1 cellular context compared by ENCODE assay signal in the genomic region with DNA sequence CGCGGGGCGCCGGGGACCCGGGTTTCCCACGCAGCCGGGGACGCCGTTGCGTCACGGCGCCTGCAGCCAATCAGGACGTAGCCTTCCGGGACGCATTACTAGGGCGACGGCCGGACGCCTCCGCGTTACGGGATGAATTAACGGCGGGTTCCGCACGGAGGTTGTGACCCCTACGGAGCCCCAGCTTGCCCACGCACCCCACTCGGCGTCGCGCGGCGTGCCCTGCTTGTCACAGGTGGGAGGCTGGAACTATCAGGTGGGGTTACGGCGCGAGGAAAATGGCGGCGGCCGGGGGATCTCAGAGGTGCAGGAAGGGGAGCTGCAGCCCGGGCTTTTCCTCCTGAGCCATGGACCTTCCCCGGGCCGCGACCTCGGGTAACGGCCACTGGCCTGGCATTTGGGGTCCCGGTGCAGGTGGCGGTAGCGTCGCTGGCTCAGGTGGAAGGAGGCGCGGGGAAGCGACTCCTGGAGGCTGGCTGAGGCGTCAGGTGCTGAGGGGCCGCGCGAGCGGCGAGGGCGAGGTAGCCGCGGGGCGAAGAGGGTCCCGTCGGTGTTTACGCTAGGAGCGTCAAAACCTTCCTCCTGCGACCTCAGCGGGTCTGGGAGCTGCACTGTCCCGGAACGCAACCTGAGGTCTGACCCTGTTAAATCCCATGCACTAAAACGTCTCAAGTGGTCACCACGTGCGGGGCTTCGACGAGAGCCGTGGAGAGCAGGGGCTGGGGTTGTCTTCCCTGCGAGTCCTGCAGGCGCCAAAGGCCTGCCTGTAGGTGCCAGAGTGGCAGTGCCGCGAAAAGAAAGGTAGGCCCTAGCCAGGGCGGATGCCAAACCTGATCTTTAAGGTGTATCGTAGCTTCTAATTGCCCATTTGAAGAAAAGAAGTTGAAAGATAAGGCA.
TF ChIP-seq lines count a peak whose summit lies in the region.

A gene (plus strand): TSS at position 98 of the 897 bp plus-strand sequence. CDS start 78,345 bp downstream, outside the sequence.

TF ChIP-seq in HepG2, 621 proteins besides CTCF, POLR2A, EP300 and RAD21 (continued from another document and continues in another):
- TF ChIP-seq, protein P1, sequence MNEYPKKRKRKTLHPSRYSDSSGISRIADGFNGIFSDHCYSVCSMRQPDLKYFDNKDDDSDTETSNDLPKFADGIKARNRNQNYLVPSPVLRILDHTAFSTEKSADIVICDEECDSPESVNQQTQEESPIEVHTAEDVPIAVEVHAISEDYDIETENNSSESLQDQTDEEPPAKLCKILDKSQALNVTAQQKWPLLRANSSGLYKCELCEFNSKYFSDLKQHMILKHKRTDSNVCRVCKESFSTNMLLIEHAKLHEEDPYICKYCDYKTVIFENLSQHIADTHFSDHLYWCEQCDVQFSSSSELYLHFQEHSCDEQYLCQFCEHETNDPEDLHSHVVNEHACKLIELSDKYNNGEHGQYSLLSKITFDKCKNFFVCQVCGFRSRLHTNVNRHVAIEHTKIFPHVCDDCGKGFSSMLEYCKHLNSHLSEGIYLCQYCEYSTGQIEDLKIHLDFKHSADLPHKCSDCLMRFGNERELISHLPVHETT (CRISPR knock-in tag; conservative IDR thresholded peaks at IDR 0.05): peak; percentile 60; the same call in 1 of the 2 replicates
- TF ChIP-seq GTF2F1 (IDR thresholded peaks at IDR 0.05; ENCODE audit: low read length): 0 out of 2 replicates have a peak, but pooled peaks have one; percentile 49
- TF ChIP-seq MTF2 (CRISPR knock-in tag; IDR thresholded peaks at IDR 0.05; ENCODE audit: borderline replicate concordance): peak; percentile 22; the same call in 1 of the 2 replicates
- TF ChIP-seq, protein P2, sequence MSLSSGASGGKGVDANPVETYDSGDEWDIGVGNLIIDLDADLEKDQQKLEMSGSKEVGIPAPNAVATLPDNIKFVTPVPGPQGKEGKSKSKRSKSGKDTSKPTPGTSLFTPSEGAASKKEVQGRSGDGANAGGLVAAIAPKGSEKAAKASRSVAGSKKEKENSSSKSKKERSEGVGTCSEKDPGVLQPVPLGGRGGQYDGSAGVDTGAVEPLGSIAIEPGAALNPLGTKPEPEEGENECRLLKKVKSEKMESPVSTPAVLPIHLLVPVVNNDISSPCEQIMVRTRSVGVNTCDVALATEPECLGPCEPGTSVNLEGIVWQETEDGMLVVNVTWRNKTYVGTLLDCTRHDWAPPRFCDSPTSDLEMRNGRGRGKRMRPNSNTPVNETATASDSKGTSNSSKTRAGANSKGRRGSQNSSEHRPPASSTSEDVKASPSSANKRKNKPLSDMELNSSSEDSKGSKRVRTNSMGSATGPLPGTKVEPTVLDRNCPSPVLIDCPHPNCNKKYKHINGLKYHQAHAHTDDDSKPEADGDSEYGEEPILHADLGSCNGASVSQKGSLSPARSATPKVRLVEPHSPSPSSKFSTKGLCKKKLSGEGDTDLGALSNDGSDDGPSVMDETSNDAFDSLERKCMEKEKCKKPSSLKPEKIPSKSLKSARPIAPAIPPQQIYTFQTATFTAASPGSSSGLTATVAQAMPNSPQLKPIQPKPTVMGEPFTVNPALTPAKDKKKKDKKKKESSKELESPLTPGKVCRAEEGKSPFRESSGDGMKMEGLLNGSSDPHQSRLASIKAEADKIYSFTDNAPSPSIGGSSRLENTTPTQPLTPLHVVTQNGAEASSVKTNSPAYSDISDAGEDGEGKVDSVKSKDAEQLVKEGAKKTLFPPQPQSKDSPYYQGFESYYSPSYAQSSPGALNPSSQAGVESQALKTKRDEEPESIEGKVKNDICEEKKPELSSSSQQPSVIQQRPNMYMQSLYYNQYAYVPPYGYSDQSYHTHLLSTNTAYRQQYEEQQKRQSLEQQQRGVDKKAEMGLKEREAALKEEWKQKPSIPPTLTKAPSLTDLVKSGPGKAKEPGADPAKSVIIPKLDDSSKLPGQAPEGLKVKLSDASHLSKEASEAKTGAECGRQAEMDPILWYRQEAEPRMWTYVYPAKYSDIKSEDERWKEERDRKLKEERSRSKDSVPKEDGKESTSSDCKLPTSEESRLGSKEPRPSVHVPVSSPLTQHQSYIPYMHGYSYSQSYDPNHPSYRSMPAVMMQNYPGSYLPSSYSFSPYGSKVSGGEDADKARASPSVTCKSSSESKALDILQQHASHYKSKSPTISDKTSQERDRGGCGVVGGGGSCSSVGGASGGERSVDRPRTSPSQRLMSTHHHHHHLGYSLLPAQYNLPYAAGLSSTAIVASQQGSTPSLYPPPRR (CRISPR knock-in tag; IDR thresholded peaks at IDR 0.05; ENCODE audit: borderline replicate concordance): peak; percentile 54; the same call in 1 of the 2 replicates
- TF ChIP-seq, protein P3, sequence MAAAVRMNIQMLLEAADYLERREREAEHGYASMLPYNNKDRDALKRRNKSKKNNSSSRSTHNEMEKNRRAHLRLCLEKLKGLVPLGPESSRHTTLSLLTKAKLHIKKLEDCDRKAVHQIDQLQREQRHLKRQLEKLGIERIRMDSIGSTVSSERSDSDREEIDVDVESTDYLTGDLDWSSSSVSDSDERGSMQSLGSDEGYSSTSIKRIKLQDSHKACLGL (CRISPR knock-in tag; IDR thresholded peaks at IDR 0.05): peak; percentile 98
- peak; percentile 45 for TF ChIP-seq RXRB (CRISPR knock-in tag; IDR thresholded peaks at IDR 0.05; ENCODE audit: borderline replicate concordance)
- TF ChIP-seq, protein P4, sequence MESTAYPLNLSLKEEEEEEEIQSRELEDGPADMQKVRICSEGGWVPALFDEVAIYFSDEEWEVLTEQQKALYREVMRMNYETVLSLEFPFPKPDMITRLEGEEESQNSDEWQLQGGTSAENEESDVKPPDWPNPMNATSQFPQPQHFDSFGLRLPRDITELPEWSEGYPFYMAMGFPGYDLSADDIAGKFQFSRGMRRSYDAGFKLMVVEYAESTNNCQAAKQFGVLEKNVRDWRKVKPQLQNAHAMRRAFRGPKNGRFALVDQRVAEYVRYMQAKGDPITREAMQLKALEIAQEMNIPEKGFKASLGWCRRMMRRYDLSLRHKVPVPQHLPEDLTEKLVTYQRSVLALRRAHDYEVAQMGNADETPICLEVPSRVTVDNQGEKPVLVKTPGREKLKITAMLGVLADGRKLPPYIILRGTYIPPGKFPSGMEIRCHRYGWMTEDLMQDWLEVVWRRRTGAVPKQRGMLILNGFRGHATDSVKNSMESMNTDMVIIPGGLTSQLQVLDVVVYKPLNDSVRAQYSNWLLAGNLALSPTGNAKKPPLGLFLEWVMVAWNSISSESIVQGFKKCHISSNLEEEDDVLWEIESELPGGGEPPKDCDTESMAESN (CRISPR knock-in tag; conservative IDR thresholded peaks at IDR 0.05): peak; percentile 83
- no peak for TF ChIP-seq MAFF (IDR thresholded peaks at IDR 0.05; ENCODE audit: low read depth, low read length)
- TF ChIP-seq HOXA9 (CRISPR knock-in tag; IDR thresholded peaks at IDR 0.05; ENCODE audit: borderline replicate concordance): no peak; the same call in 1 of the 2 replicates
- TF ChIP-seq, protein P5, sequence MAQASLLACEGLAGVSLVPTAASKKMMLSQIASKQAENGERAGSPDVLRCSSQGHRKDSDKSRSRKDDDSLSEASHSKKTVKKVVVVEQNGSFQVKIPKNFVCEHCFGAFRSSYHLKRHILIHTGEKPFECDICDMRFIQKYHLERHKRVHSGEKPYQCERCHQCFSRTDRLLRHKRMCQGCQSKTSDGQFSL (CRISPR knock-in tag; IDR thresholded peaks at IDR 0.05): peak; percentile 63; the same call in 1 of the 2 replicates
- TF ChIP-seq RFXANK (CRISPR knock-in tag; IDR thresholded peaks at IDR 0.05): no peak; the same call in 1 of the 2 replicates
- TF ChIP-seq CAMTA2 (CRISPR knock-in tag; IDR thresholded peaks at IDR 0.05; ENCODE audit: borderline replicate concordance): peak; percentile 89
- peak; percentile 75 for TF ChIP-seq JUNB (CRISPR knock-in tag; IDR thresholded peaks at IDR 0.05; ENCODE audit: borderline replicate concordance)
- TF ChIP-seq, protein P6, sequence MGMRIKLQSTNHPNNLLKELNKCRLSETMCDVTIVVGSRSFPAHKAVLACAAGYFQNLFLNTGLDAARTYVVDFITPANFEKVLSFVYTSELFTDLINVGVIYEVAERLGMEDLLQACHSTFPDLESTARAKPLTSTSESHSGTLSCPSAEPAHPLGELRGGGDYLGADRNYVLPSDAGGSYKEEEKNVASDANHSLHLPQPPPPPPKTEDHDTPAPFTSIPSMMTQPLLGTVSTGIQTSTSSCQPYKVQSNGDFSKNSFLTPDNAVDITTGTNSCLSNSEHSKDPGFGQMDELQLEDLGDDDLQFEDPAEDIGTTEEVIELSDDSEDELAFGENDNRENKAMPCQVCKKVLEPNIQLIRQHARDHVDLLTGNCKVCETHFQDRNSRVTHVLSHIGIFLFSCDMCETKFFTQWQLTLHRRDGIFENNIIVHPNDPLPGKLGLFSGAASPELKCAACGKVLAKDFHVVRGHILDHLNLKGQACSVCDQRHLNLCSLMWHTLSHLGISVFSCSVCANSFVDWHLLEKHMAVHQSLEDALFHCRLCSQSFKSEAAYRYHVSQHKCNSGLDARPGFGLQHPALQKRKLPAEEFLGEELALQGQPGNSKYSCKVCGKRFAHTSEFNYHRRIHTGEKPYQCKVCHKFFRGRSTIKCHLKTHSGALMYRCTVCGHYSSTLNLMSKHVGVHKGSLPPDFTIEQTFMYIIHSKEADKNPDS (CRISPR knock-in tag; IDR thresholded peaks at IDR 0.05): no peak; the same call in 1 of the 2 replicates
- TF ChIP-seq CEBPB (IDR thresholded peaks at IDR 0.05; ENCODE audit: borderline replicate concordance, low read depth, low read length): peak; percentile 84
- TF ChIP-seq, protein P7, sequence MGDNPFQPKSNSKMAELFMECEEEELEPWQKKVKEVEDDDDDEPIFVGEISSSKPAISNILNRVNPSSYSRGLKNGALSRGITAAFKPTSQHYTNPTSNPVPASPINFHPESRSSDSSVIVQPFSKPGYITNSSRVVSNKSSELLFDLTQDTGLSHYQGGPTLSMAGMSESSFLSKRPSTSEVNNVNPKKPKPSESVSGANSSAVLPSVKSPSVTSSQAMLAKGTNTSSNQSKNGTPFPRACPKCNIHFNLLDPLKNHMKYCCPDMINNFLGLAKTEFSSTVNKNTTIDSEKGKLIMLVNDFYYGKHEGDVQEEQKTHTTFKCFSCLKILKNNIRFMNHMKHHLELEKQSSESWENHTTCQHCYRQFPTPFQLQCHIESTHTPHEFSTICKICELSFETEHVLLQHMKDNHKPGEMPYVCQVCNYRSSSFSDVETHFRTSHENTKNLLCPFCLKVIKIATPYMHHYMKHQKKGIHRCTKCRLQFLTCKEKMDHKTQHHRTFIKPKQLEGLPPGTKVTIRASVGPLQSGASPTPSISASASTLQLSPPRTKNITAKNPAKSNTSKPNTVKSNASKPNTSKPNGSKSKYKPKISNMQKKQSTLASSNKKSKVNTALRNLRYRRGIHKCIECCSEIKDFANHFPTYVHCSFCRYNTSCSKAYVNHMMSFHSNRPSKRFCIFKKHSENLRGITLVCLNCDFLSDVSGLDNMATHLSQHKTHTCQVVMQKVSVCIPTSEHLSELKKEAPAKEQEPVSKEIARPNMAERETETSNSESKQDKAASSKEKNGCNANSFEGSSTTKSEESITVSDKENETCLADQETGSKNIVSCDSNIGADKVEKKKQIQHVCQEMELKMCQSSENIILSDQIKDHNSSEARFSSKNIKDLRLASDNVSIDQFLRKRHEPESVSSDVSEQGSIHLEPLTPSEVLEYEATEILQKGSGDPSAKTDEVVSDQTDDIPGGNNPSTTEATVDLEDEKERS (CRISPR knock-in tag; IDR thresholded peaks at IDR 0.05): peak; percentile 93
- peak; percentile 83 for TF ChIP-seq PHF20 (CRISPR knock-in tag; IDR thresholded peaks at IDR 0.05)
- peak; percentile 89 for TF ChIP-seq BRD4 (CRISPR knock-in tag; IDR thresholded peaks at IDR 0.05)
- peak; percentile 76 for TF ChIP-seq POLR2G (IDR thresholded peaks at IDR 0.05; ENCODE audit: low read depth, low read length)
- peak; percentile 90 for TF ChIP-seq TEAD2 (CRISPR knock-in tag; IDR thresholded peaks at IDR 0.05)
- TF ChIP-seq ZNF772 (CRISPR knock-in tag; IDR thresholded peaks at IDR 0.05): peak; percentile 88; the same call in 1 of the 2 replicates
- TF ChIP-seq IRF2 (CRISPR knock-in tag; IDR thresholded peaks at IDR 0.05): peak; percentile 15; the same call in 1 of the 2 replicates
- TF ChIP-seq, protein P8, sequence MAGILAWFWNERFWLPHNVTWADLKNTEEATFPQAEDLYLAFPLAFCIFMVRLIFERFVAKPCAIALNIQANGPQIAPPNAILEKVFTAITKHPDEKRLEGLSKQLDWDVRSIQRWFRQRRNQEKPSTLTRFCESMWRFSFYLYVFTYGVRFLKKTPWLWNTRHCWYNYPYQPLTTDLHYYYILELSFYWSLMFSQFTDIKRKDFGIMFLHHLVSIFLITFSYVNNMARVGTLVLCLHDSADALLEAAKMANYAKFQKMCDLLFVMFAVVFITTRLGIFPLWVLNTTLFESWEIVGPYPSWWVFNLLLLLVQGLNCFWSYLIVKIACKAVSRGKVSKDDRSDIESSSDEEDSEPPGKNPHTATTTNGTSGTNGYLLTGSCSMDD (CRISPR knock-in tag; IDR thresholded peaks at IDR 0.05): peak; percentile 50; the same call in 1 of the 2 replicates
- TF ChIP-seq, protein P9, sequence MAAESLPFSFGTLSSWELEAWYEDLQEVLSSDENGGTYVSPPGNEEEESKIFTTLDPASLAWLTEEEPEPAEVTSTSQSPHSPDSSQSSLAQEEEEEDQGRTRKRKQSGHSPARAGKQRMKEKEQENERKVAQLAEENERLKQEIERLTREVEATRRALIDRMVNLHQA (CRISPR knock-in tag; IDR thresholded peaks at IDR 0.05): no peak
- TF ChIP-seq, protein P10, sequence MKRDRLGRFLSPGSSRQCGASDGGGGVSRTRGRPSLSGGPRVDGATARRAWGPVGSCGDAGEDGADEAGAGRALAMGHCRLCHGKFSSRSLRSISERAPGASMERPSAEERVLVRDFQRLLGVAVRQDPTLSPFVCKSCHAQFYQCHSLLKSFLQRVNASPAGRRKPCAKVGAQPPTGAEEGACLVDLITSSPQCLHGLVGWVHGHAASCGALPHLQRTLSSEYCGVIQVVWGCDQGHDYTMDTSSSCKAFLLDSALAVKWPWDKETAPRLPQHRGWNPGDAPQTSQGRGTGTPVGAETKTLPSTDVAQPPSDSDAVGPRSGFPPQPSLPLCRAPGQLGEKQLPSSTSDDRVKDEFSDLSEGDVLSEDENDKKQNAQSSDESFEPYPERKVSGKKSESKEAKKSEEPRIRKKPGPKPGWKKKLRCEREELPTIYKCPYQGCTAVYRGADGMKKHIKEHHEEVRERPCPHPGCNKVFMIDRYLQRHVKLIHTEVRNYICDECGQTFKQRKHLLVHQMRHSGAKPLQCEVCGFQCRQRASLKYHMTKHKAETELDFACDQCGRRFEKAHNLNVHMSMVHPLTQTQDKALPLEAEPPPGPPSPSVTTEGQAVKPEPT (CRISPR knock-in tag; IDR thresholded peaks at IDR 0.05; ENCODE audit: low read depth): 0 out of 2 replicates have a peak, but pooled peaks have one; percentile 65
- TF ChIP-seq RARA (CRISPR knock-in tag; IDR thresholded peaks at IDR 0.05): 0 out of 2 replicates have a peak, but pooled peaks have one; percentile 38
